ENCODE assay signal across 8 cellular contexts in genomic region chr15:51403072-51403878, GRCh38.
DNase-seq lines count a peak whose midpoint lies in the region; ATAC-seq lines count a peak whose summit lies in the region.

No MANE protein-coding gene starts in this region.

- no peaks in the 10 kb centered on the region for H3K36me3 Mint-ChIP-seq in activated naive CD4-positive, alpha-beta T cell treated with anti-CD3 and anti-CD28 coated beads, Interleukin-2, amount 10 ng/mL, durations not matched to agents 7 days and 5 days

- H3K4me3 Mint-ChIP-seq in activated naive CD4-positive, alpha-beta T cell treated with anti-CD3 and anti-CD28 coated beads, Interleukin-2, amount 10 ng/mL, durations not matched to agents 7 days and 5 days = no peak overlapping the region

- CTCF ChIA-PET in activated naive CD4-positive, alpha-beta T cell treated with anti-CD3 and anti-CD28 coated beads, Interleukin-2, amount 10 ng/mL, durations not matched to agents 7 days and 5 days (lab: Charles Lee) = interaction anchor here (1.5 to 1.8 kb wide), 3 partner anchors 27 to 241 kb away, joined by 3 to 9 read pairs (median 9); no protein-coding TSS in a partner anchor

- peaks cover 32% of the 10 kb centered on the region for H3K27me3 Mint-ChIP-seq in activated naive CD4-positive, alpha-beta T cell treated with anti-CD3 and anti-CD28 coated beads, Interleukin-2, amount 10 ng/mL, durations not matched to agents 7 days and 5 days

- no peaks in the 10 kb centered on the region for H3K4me1 Mint-ChIP-seq in activated naive CD4-positive, alpha-beta T cell treated with anti-CD3 and anti-CD28 coated beads, Interleukin-2, amount 10 ng/mL, durations not matched to agents 7 days and 5 days

- in situ Hi-C loops in ACHN (cut with HindIII; ENCODE audit: low pct_ligation_motif_present, low pct_unique_long_range_greater_than_20kb, low sequenced_read_pairs) = no loop called here

- H3K9me3 Mint-ChIP-seq in activated naive CD4-positive, alpha-beta T cell treated with anti-CD3 and anti-CD28 coated beads, Interleukin-2, amount 10 ng/mL, durations not matched to agents 7 days and 5 days = no peaks in the 10 kb centered on the region

- no peak overlapping the region for H3K27ac Mint-ChIP-seq in activated naive CD4-positive, alpha-beta T cell treated with anti-CD3 and anti-CD28 coated beads, Interleukin-2, amount 10 ng/mL, durations not matched to agents 7 days and 5 days

- ATAC-seq in HG03175 (IDR thresholded peaks at IDR 0.05; ENCODE audit: unreplicated experiment) = no peak

- DNase-seq in ACHN (peak; percentile 32), H4 (ENCODE audit: low spot score) (peak; percentile 28), RPMI7951 (ENCODE audit: low read depth) (peak; percentile 48), fibroblast of the conjunctiva (ENCODE audit: low read depth) (peak; percentile 29), stromal cell of bone marrow (ENCODE audit: low read depth) (peak; percentile 21), amniotic stem cell (lab: John Stamatoyannopoulos, UW) (no peak)
- DNase-seq in activated naive CD4-positive, alpha-beta T cell treated with anti-CD3 and anti-CD28 coated beads, Interleukin-2, amount 10 ng/mL, durations not matched to agents 7 days and 5 days = no peak

Comparison
In these comparisons a context has a peak if more than half of its experiments do, and no peak if none do; other contexts are left out.
1. DNase-seq: peak in ACHN (single experiment), H4 (single experiment), RPMI7951 (single experiment), fibroblast of the conjunctiva (single experiment) and stromal cell of bone marrow (single experiment); none in activated naive CD4-positive, alpha-beta T cell treated with anti-CD3 and anti-CD28 coated beads, Interleukin-2, amount 10 ng/mL, durations not matched to agents 7 days and 5 days (single experiment) and amniotic stem cell (single experiment).